ENCODE assay signal across 8 cellular contexts in the genomic region with DNA sequence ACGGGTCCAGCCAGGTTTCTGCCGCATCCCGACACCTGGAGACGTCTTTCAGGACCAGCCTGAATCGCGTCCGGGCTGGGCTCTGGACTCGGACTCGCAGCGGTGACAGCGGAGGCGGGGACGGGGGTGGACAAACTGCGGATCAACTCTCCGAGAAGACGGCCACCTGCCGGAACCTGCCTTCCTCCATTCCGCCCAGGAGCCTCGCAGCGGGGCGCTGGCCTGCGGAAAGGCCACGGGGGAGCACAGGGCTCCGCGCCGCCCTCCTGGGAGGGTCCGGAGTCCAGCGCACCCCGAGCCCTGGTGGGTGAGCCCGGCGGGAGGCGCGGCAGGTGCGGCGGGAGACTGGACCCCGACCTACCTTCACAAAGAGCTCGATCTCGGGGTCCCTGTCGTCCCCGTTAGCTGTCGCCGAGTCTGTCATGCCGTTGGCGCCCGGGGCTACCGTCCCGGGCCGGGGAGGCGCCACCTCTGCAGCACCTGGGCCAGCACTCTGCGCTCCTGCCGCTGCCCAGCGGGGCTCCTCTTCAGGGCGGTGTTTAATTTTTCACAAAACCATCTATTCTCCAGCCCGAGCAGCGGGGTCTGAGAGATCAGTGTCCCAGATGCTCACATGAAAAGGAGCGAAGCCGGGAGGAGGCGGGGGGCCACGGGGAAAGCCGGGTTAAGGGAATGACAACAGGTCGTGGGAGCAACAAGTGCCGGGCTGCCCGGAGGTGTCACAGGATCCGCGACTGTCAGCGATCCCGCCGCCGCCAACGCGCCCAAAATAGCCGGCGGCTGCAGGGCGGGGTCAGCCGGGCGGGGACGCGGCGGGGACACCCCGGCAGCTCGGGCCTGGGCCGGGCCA. TPM values are rescaled to one million over a fixed set of nuclear protein-coding genes. Genes with fewer than 3 reads are reported as not detected.
DNase-seq lines count a peak whose midpoint lies in the region; ATAC-seq and TF ChIP-seq lines count a peak whose summit lies in the region.

A gene (minus strand): TSS at position 742 of the 850 bp plus-strand sequence. CDS start 318 bp downstream, at position 424.

- H4K20me1 ChIP-seq in HCT116 (ENCODE audit: insufficient read depth) = no peaks in the 10 kb centered on the region
- no peaks in the 10 kb centered on the region for H4K20me1 ChIP-seq in OCI-LY7 (ENCODE audit: insufficient read depth, low read length)

- H3K36me3 ChIP-seq in HCT116 (ENCODE audit: control insufficient read depth in 1 of 2, insufficient read depth in 2 of 2, low read length in 2 of 2) = no peaks in the 10 kb centered on the region
- no peaks in the 10 kb centered on the region for H3K36me3 ChIP-seq in duodenal mucosa (ENCODE audit: control insufficient read depth in 1 of 2, insufficient read depth in 2 of 2, low read length in 2 of 2)
- no peaks in the 10 kb centered on the region for H3K36me3 ChIP-seq in tibial nerve
- no peaks in the 10 kb centered on the region for H3K36me3 ChIP-seq in OCI-LY7 (ENCODE audit: insufficient read depth, low read length)

- WGBS in tibial nerve, 2 donors = 0 to 2% methylated on average over 65 to 78 of the region's 82 CpGs

- H3K4me3 ChIP-seq in HCT116 (replicated peaks in 1 of 2; ENCODE audit: low read depth in 1 of 2, low read length in 2 of 2) (peak within 1 kb of the TSS; percentile 54 to 66), duodenal mucosa (ENCODE audit: low read depth in 1 of 2, low read length in 2 of 2) (peak within 1 kb of the TSS; percentile 69 to 72), tibial nerve (peak within 1 kb of the TSS; percentile 40 to 60 (median 54)), OCI-LY7 (ENCODE audit: low read depth, low read length, poor library complexity, severe bottlenecking) (no peak within 1 kb of the TSS)

- H3K4me2 ChIP-seq in HCT116 (ENCODE audit: low read length) (peak within 1 kb of the TSS; percentile 96), OCI-LY7 (ENCODE audit: low read length) (no peak within 1 kb of the TSS)

- no peak for TF ChIP-seq CTCF in HCT116 (IDR thresholded peaks at IDR 0.05 in 2 of 3, conservative IDR thresholded peaks at IDR 0.05 in 1 of 3; ENCODE audit: borderline replicate concordance in 1 of 3, insufficient read depth in 1 of 3, low read depth in 2 of 3, low read length in 2 of 3)
- TF ChIP-seq CTCF in tibial nerve (IDR thresholded peaks at IDR 0.05) = no peak
- no peak for TF ChIP-seq CTCF in OCI-LY7 (conservative IDR thresholded peaks at IDR 0.05; ENCODE audit: low read length)

- H3K79me2 ChIP-seq in HCT116 (ENCODE audit: insufficient read depth, low read length) (no peaks in the 10 kb centered on the region), OCI-LY7 (ENCODE audit: insufficient read depth, low read depth, low read length) (no peaks in the 10 kb centered on the region)

- POLR2A ChIA-PET in HCT116 (lab: Charles Lee) = no interaction called here
- POLR2A ChIA-PET in OCI-LY7 (lab: Charles Lee) = no interaction called here

- no peak for TF ChIP-seq EP300 in tibial nerve (IDR thresholded peaks at IDR 0.05)

- peak; percentile 80 for ATAC-seq in HCT116
- ATAC-seq in HG02798 (IDR thresholded peaks at IDR 0.05; ENCODE audit: poor library complexity, unreplicated experiment) = no peak

- H3K9ac ChIP-seq in HCT116 (ENCODE audit: low read length) (peak within 1 kb of the TSS; percentile 15; the same call in 1 of the 2 replicates), duodenal mucosa (ENCODE audit: low read depth in 1 of 2, low read length in 2 of 2) (peak within 1 kb of the TSS; percentile 49 to 54)

- peaks cover 2 to 33% of the 10 kb centered on the region in 2 experiments; a peak in 3 of 4 replicates for H3K4me1 ChIP-seq in HCT116 (ENCODE audit: control insufficient read depth in 1 of 2, insufficient read depth in 2 of 2, low read length in 2 of 2)
- peaks cover 23 to 25% of the 10 kb centered on the region in 2 donors for H3K4me1 ChIP-seq in duodenal mucosa (ENCODE audit: control insufficient read depth in 1 of 2, insufficient read depth in 2 of 2, low read length in 2 of 2)
- peaks cover 0 to 25% (median 10%) of the 10 kb centered on the region in 4 donors for H3K4me1 ChIP-seq in tibial nerve
- H3K4me1 ChIP-seq in OCI-LY7 (ENCODE audit: insufficient read depth, low read length, poor library complexity, severe bottlenecking) = no peaks in the 10 kb centered on the region

- no peak for TF ChIP-seq POLR2A in HCT116 (IDR thresholded peaks at IDR 0.05; ENCODE audit: borderline replicate concordance, extremely low read depth, insufficient read depth, insufficient read length)
- TF ChIP-seq POLR2A in tibial nerve (IDR thresholded peaks at IDR 0.05) = no peak

- no peak within 1 kb of the TSS for H3K27ac ChIP-seq in HCT116 (ENCODE audit: low read depth, low read length)
- no peak within 1 kb of the TSS for H3K27ac ChIP-seq in duodenal mucosa (ENCODE audit: low read depth, low read length)
- peak within 1 kb of the TSS; percentile 41 to 82 (median 65) for H3K27ac ChIP-seq in tibial nerve
- no peak within 1 kb of the TSS for H3K27ac ChIP-seq in OCI-LY7 (ENCODE audit: low read depth, low read length, poor library complexity, severe bottlenecking)

- intact Hi-C loops in HCT116 (cut with micrococcal nuclease) = no loop called here
- intact Hi-C loops in OCI-LY7 (cut with micrococcal nuclease; ENCODE audit: unreplicated experiment) = no loop called here

- H3K27me3 ChIP-seq in HCT116 (ENCODE audit: insufficient read depth, low read length) (peaks cover 8% of the 10 kb centered on the region; the same call in 1 of the 2 replicates), duodenal mucosa (ENCODE audit: control insufficient read depth in 1 of 2, insufficient read depth in 2 of 2, low read length in 2 of 2) (peaks cover 4 to 17% of the 10 kb centered on the region in 2 donors), tibial nerve (peaks cover 0 to 37% of the 10 kb centered on the region in 2 donors)

- H3K9me3 ChIP-seq in HCT116 (ENCODE audit: control insufficient read depth in 1 of 2, insufficient read depth in 1 of 2, low read depth in 1 of 2, low read length in 2 of 2) (no peaks in the 10 kb centered on the region), duodenal mucosa (ENCODE audit: control insufficient read depth in 1 of 2, low read length in 2 of 2) (no peaks in the 10 kb centered on the region), tibial nerve (no peaks in the 10 kb centered on the region), OCI-LY7 (ENCODE audit: low read length) (no peaks in the 10 kb centered on the region)

- H3K9me2 ChIP-seq in HCT116 (ENCODE audit: insufficient read depth) (no peaks in the 10 kb centered on the region), OCI-LY7 (ENCODE audit: insufficient read depth, low read length) (no peaks in the 10 kb centered on the region)

- DNase-seq in HCT116 (ENCODE audit: low read depth, low spot score) = no peak
- peak; percentile 12 for DNase-seq in activated CD4-positive, alpha-beta T cell treated with anti-CD3 and anti-CD28 coated beads for 1 hour
- DNase-seq in mucosa of gallbladder (ENCODE audit: low spot score) = peak; percentile 49
- DNase-seq in tibial nerve (ENCODE audit: low spot score in 2 of 2) = no peak
- DNase-seq in OCI-LY7 (ENCODE audit: low spot score) = no peak
- DNase-seq in SHP77 treated with DMSO at 0.1 percent for 48 hours (lab: John Stamatoyannopoulos, UW) = no peak

- CTCF ChIA-PET in HCT116 (lab: Charles Lee) (no interaction called here), OCI-LY7 (lab: Charles Lee; ENCODE audit: unreplicated experiment) (no interaction called here)

- RAD21 ChIA-PET in HCT116 (lab: Charles Lee; ENCODE audit: low non-redundant PET in 1 of 2, low total read pairs in 2 of 2, uncharacterized antibody in 2 of 2, unreplicated experiment in 2 of 2) = no interaction called here

- BruUV-seq in HCT116 (replicated peaks; lab: Mats Ljungman, UMichigan) = no TSS peak
- BruUV-seq in OCI-LY7 (replicated peaks; lab: Mats Ljungman, UMichigan) = no TSS peak

- no peak for TF ChIP-seq RAD21 in HCT116 (IDR thresholded peaks at IDR 0.05; ENCODE audit: low read depth)

- H2AFZ ChIP-seq in HCT116 (ENCODE audit: low read depth, low read length, poor library complexity, severe bottlenecking) (peak within 1 kb of the TSS; percentile 94), OCI-LY7 (ENCODE audit: low read length) (no peak within 1 kb of the TSS)

TF ChIP-seq in HCT116, 20 proteins besides CTCF, POLR2A, EP300 and RAD21:
- TF ChIP-seq, protein P1, sequence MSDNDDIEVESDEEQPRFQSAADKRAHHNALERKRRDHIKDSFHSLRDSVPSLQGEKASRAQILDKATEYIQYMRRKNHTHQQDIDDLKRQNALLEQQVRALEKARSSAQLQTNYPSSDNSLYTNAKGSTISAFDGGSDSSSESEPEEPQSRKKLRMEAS (IDR thresholded peaks at IDR 0.05) = 0 out of 2 replicates have a peak, but pooled peaks have one; percentile 11
- TF ChIP-seq EGR1 (IDR thresholded peaks at IDR 0.05; ENCODE audit: low read depth) (peak; percentile 67), POLR2AphosphoS5 (IDR thresholded peaks at IDR 0.05; ENCODE audit: low read depth, low read length) (no peak), SIN3A (IDR thresholded peaks at IDR 0.05; ENCODE audit: low read depth) (no peak)

RNA-seq across cellular contexts. Expression of the gene that starts here (rescaled TPM):
- total RNA-seq in HCT116 (2021; ENCODE audit: unreplicated experiment) = 0.20 TPM
- 0.12 and 0.38 TPM in 2 replicates for polyA plus RNA-seq in HCT116 (2012)
- total RNA-seq in mucosa of gallbladder = 27.6 TPM
- total RNA-seq in tibial nerve = 10 to 100 TPM in 3 of 4 donors, 1 to 10 TPM in 1; 6.6 to 47.2 (median 34.8) TPM
- 0.03 TPM in 1 of 2 replicates, not detected in the other for total RNA-seq in OCI-LY7 (2014; rRNA removed; shearing (Covaris generic))
- 0.08 TPM in 1 of 2 replicates, not detected in the other for total RNA-seq in OCI-LY7 (2022)

Comparison
In these comparisons a context has a peak if more than half of its experiments do, and no peak if none do; other contexts are left out.
1. Peak in ATAC-seq, H3K4me3 ChIP-seq, H3K9ac ChIP-seq and H3K4me2 ChIP-seq in HCT116; RNA of the gene not detected or under 1 TPM.
2. DNase-seq: peak in activated CD4-positive, alpha-beta T cell treated with anti-CD3 and anti-CD28 coated beads for 1 hour (single experiment) and mucosa of gallbladder (single experiment); none in HCT116 (single experiment), tibial nerve (0 of 2), OCI-LY7 (single experiment) and SHP77 treated with DMSO at 0.1 percent for 48 hours (single experiment).
3. H3K27ac ChIP-seq: peak in tibial nerve (4 of 4); none in HCT116 (single experiment), duodenal mucosa (single experiment) and OCI-LY7 (single experiment).